In genomic region chr1:219422811-219423598, GRCh38 we compare ENCODE assay signal across 14 cellular contexts.
DNase-seq lines count a peak whose midpoint lies in the region; ATAC-seq and TF ChIP-seq lines count a peak whose summit lies in the region.
"Had no signal": no experiment of that assay in that cellular context is flagged by ENCODE, and none has a peak within 500 bp of the region (broad histone marks: within the 10 kb centered on the region; RNA-seq: fewer than 3 reads in every experiment).

No MANE protein-coding gene starts in this region.

- peak; percentile 35 for ATAC-seq in stimulated activated naive CD8-positive, alpha-beta T cell treated with anti-CD3 and anti-CD28 coated beads, Interleukin-15, Interleukin-2, amounts not matched to agents 100 U/mL and 50 U/mL, for 24 hours
- ATAC-seq in stimulated activated naive CD8-positive, alpha-beta T cell treated with anti-CD3 and anti-CD28 coated beads, Interleukin-15, amount 100 ng/mL, for 72 hours: no peak
- peak; percentile 57 for ATAC-seq in HG02852 (IDR thresholded peaks at IDR 0.05; ENCODE audit: unreplicated experiment)
- ATAC-seq in psoas muscle: no peak

- H3K4me3 Mint-ChIP-seq in stimulated activated naive CD8-positive, alpha-beta T cell treated with anti-CD3 and anti-CD28 coated beads, Interleukin-15, amount 100 ng/mL, for 72 hours: no peak overlapping the region
- H3K4me3 Mint-ChIP-seq: activated naive CD4-positive, alpha-beta T cell treated with anti-CD3 and anti-CD28 coated beads, Interleukin-2, amount 10 ng/mL, durations not matched to agents 7 days and 5 days had no signal

- no peaks in the 10 kb centered on the region for H3K9me3 Mint-ChIP-seq in stimulated activated naive CD8-positive, alpha-beta T cell treated with anti-CD3 and anti-CD28 coated beads, Interleukin-15, amount 100 ng/mL, for 72 hours
- H3K9me3 Mint-ChIP-seq: activated naive CD4-positive, alpha-beta T cell treated with anti-CD3 and anti-CD28 coated beads, Interleukin-2, amount 10 ng/mL, durations not matched to agents 7 days and 5 days had no signal

- H3K27ac Mint-ChIP-seq in stimulated activated naive CD8-positive, alpha-beta T cell treated with anti-CD3 and anti-CD28 coated beads, Interleukin-15, amount 100 ng/mL, for 72 hours: no peak overlapping the region
- H3K27ac Mint-ChIP-seq: activated naive CD4-positive, alpha-beta T cell treated with anti-CD3 and anti-CD28 coated beads, Interleukin-2, amount 10 ng/mL, durations not matched to agents 7 days and 5 days had no signal

- no peaks in the 10 kb centered on the region for H3K9me3 ChIP-seq in psoas muscle
- H3K9me3 ChIP-seq: BLaER1 had no signal

- H3K27me3 Mint-ChIP-seq in stimulated activated naive CD8-positive, alpha-beta T cell treated with anti-CD3 and anti-CD28 coated beads, Interleukin-15, amount 100 ng/mL, for 72 hours: no peaks in the 10 kb centered on the region
- H3K27me3 Mint-ChIP-seq: activated naive CD4-positive, alpha-beta T cell treated with anti-CD3 and anti-CD28 coated beads, Interleukin-2, amount 10 ng/mL, durations not matched to agents 7 days and 5 days had no signal

- H3K4me3 ChIP-seq in astrocyte of the spinal cord (ENCODE audit: low read depth, low read length) (no peak overlapping the region), psoas muscle (no peak overlapping the region)
- H3K4me3 ChIP-seq: BLaER1 had no signal

- in situ Hi-C loops in astrocyte of the spinal cord (cut with HindIII; ENCODE audit: low sequenced_read_pairs): no loop called here

- no peak for DNase-seq in stimulated activated naive CD8-positive, alpha-beta T cell treated with anti-CD3 and anti-CD28 coated beads, Interleukin-15, Interleukin-2, amounts not matched to agents 100 U/mL and 50 U/mL, for 24 hours
- no peak for DNase-seq in stimulated activated naive CD8-positive, alpha-beta T cell treated with anti-CD3 and anti-CD28 coated beads, Interleukin-15, amount 100 ng/mL, for 72 hours
- DNase-seq in astrocyte of the spinal cord (ENCODE audit: low read depth, low spot score) (peak; percentile 70), DMS114 treated with DMSO at 0.1 percent for 48 hours (lab: John Stamatoyannopoulos, UW; ENCODE audit: unreplicated experiment) (no peak), cerebellum (ENCODE audit: low spot score) (no peak), NCI-H146 (lab: John Stamatoyannopoulos, UW) (no peak), psoas muscle (no peak)
- DNase-seq: activated naive CD4-positive, alpha-beta T cell treated with anti-CD3 and anti-CD28 coated beads, Interleukin-2, amount 10 ng/mL, durations not matched to agents 7 days and 5 days; GF-D8; KG1; NCI-H2107; WERI-Rb-1 had no signal

- no peak overlapping the region for H3K27ac ChIP-seq in psoas muscle
- H3K27ac ChIP-seq: BLaER1, WERI-Rb-1 had no signal

- H3K27me3 ChIP-seq in psoas muscle (ENCODE audit: insufficient read depth in 3 of 3, low read length in 2 of 3): no peaks in the 10 kb centered on the region
- H3K27me3 ChIP-seq: BLaER1 had no signal

- no peaks in the 10 kb centered on the region for H3K4me1 ChIP-seq in psoas muscle
- H3K4me1 ChIP-seq: BLaER1 had no signal

- no peaks in the 10 kb centered on the region for H3K4me1 Mint-ChIP-seq in stimulated activated naive CD8-positive, alpha-beta T cell treated with anti-CD3 and anti-CD28 coated beads, Interleukin-15, amount 100 ng/mL, for 72 hours
- H3K4me1 Mint-ChIP-seq: activated naive CD4-positive, alpha-beta T cell treated with anti-CD3 and anti-CD28 coated beads, Interleukin-2, amount 10 ng/mL, durations not matched to agents 7 days and 5 days had no signal

- WGBS in psoas muscle, 3 donors: 82 to 94% (median 93%) methylated on average over 4 of the region's 4 CpGs

- intact Hi-C loops in psoas muscle (cut with DNase I): no loop called here

- no peak for TF ChIP-seq CTCF in astrocyte of the spinal cord (IDR thresholded peaks at IDR 0.05; ENCODE audit: low read depth, low read length)
- no peak for TF ChIP-seq CTCF in psoas muscle (IDR thresholded peaks at IDR 0.05)

- H3K36me3 ChIP-seq in psoas muscle (ENCODE audit: insufficient read depth in 1 of 2, low read depth in 1 of 2): no peaks in the 10 kb centered on the region
- H3K36me3 ChIP-seq: BLaER1, WERI-Rb-1 had no signal

Comparison
In these comparisons a context has a peak if more than half of its experiments do, and no peak if none do; other contexts are left out.
1. ATAC-seq: peak in stimulated activated naive CD8-positive, alpha-beta T cell treated with anti-CD3 and anti-CD28 coated beads, Interleukin-15, Interleukin-2, amounts not matched to agents 100 U/mL and 50 U/mL, for 24 hours (single experiment) and HG02852 (single experiment); none in stimulated activated naive CD8-positive, alpha-beta T cell treated with anti-CD3 and anti-CD28 coated beads, Interleukin-15, amount 100 ng/mL, for 72 hours (single experiment) and psoas muscle (0 of 4).